In genomic region chr7:153090209-153090608, GRCh38 we compare ENCODE assay signal across 1 cellular context.
TF ChIP-seq lines count a peak whose summit lies in the region.

No MANE protein-coding gene starts in this region.

TF ChIP-seq in K562, 482 proteins besides CTCF, POLR2A, EP300 and RAD21 (continued from another document):
- TF ChIP-seq USF2 (CRISPR knock-in tag; IDR thresholded peaks at IDR 0.05) (peak; percentile 80), TRIM28 (IDR thresholded peaks at IDR 0.05) (no peak), RAD51 (IDR thresholded peaks at IDR 0.05; ENCODE audit: borderline replicate concordance, low read depth) (0 out of 2 replicates have a peak, but pooled peaks have one; percentile 26), USF1 (CRISPR knock-in tag; IDR thresholded peaks at IDR 0.05) (0 out of 2 replicates have a peak, but pooled peaks have one; percentile 8), NFATC3 (IDR thresholded peaks at IDR 0.05) (no peak), MAFK (IDR thresholded peaks at IDR 0.05; ENCODE audit: low read length) (no peak), NR1H2 (CRISPR knock-in tag; IDR thresholded peaks at IDR 0.05) (no peak)
